In the genomic region with DNA sequence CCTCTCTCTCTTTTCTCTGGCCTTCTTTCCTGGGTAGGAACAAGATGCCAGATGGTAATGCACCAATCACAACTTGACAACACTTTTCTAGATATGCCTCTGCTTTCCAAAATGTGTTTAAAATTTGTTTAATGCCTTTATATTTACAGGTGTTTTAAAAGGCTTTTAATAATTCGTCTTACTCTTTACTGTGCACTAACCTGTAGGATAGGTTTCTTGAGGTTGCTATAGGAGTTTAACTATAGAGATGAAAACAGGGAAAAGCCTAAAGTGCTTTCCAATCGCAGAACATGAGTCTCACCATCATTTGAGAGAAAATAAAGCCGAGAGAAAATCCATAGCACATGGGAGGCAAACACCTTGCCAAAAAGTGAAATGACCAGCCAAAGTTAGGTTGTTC, we compare ENCODE assay signal across 1 cellular context.
TF ChIP-seq lines count a peak whose summit lies in the region.

No MANE protein-coding gene starts in this region.

TF ChIP-seq in GM23338, 12 proteins besides CTCF, POLR2A, EP300 and RAD21 (continued from another document):
- no peak for TF ChIP-seq CREB1 (CRISPR knock-in tag; IDR thresholded peaks at IDR 0.05; ENCODE audit: low read depth)
- no peak for TF ChIP-seq EZH2phosphoT487 (IDR thresholded peaks at IDR 0.05; ENCODE audit: unreplicated experiment)
- TF ChIP-seq, protein P1, sequence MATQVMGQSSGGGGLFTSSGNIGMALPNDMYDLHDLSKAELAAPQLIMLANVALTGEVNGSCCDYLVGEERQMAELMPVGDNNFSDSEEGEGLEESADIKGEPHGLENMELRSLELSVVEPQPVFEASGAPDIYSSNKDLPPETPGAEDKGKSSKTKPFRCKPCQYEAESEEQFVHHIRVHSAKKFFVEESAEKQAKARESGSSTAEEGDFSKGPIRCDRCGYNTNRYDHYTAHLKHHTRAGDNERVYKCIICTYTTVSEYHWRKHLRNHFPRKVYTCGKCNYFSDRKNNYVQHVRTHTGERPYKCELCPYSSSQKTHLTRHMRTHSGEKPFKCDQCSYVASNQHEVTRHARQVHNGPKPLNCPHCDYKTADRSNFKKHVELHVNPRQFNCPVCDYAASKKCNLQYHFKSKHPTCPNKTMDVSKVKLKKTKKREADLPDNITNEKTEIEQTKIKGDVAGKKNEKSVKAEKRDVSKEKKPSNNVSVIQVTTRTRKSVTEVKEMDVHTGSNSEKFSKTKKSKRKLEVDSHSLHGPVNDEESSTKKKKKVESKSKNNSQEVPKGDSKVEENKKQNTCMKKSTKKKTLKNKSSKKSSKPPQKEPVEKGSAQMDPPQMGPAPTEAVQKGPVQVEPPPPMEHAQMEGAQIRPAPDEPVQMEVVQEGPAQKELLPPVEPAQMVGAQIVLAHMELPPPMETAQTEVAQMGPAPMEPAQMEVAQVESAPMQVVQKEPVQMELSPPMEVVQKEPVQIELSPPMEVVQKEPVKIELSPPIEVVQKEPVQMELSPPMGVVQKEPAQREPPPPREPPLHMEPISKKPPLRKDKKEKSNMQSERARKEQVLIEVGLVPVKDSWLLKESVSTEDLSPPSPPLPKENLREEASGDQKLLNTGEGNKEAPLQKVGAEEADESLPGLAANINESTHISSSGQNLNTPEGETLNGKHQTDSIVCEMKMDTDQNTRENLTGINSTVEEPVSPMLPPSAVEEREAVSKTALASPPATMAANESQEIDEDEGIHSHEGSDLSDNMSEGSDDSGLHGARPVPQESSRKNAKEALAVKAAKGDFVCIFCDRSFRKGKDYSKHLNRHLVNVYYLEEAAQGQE (IDR thresholded peaks at IDR 0.05; ENCODE audit: unreplicated experiment) = no peak
- no peak for TF ChIP-seq JUNB (IDR thresholded peaks at IDR 0.05; ENCODE audit: unreplicated experiment)
- no peak for TF ChIP-seq ZNF331 (CRISPR knock-in tag; IDR thresholded peaks at IDR 0.05; ENCODE audit: low read depth)
- no peak for TF ChIP-seq EZH2 (IDR thresholded peaks at IDR 0.05; ENCODE audit: low read depth, unreplicated experiment)
- no peak for TF ChIP-seq ZNF114 (CRISPR knock-in tag; IDR thresholded peaks at IDR 0.05)
